12 cellular contexts compared by ENCODE assay signal in the genomic region with DNA sequence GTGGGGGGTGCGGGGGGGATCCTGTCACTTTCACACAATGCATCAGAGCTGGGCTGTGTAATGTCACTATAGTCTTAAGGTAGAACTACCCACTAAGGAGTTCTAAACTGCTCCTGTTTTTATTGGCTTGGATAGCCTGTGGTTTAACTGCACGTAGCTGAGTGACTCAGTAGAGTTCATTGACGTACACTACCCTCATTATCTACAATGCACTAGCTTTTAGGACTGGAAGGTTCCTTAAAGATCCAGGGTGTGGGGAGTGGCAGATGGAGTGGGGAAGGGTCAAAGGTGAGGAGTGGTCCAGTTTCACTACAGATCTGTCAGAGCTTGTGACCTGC.
DNase-seq lines count a peak whose midpoint lies in the region; ATAC-seq and TF ChIP-seq lines count a peak whose summit lies in the region.
"Had no signal": no experiment of that assay in that cellular context is flagged by ENCODE, and none has a peak within 500 bp of the region (broad histone marks: within the 10 kb centered on the region; RNA-seq: fewer than 3 reads in every experiment).

No MANE protein-coding gene starts in this region.

- H3K36me3 Mint-ChIP-seq in mesothelial cell of epicardium, result no peaks in the 10 kb centered on the region

- no peak for TF ChIP-seq CTCF in mesothelial cell of epicardium (IDR thresholded peaks at IDR 0.05; ENCODE audit: unreplicated experiment)

- DNase-seq in EH (ENCODE audit: low read depth) (peak; percentile 96), NCI-H226 (peak; percentile 82), dermis blood vessel endothelial cell (peak; percentile 72), myocyte (ENCODE audit: low read depth) (peak; percentile 31), posterior cingulate gyrus (no peak), GOT3 (lab: John Stamatoyannopoulos, UW) (no peak), mesothelial cell of epicardium (ENCODE audit: low spot score in 2 of 2, unreplicated experiment in 2 of 2) (no peak)
- DNase-seq in stimulated activated naive CD8-positive, alpha-beta T cell treated with anti-CD3 and anti-CD28 coated beads, Interleukin-15, Interleukin-2, amounts not matched to agents 100 U/mL and 50 U/mL, for 24 hours, result no peak
- DNase-seq: activated CD4-positive, alpha-beta T cell treated with anti-CD3 and anti-CD28 coated beads for 36 hours; activated naive CD4-positive, alpha-beta T cell treated with anti-CD3 and anti-CD28 coated beads for 36 hours; right lobe of liver had no signal

- no peaks in the 10 kb centered on the region for H3K9me3 Mint-ChIP-seq in mesothelial cell of epicardium
- H3K9me3 Mint-ChIP-seq: activated naive CD4-positive, alpha-beta T cell treated with anti-CD3 and anti-CD28 coated beads for 36 hours had no signal

- H3K4me1 Mint-ChIP-seq in mesothelial cell of epicardium, result no peaks in the 10 kb centered on the region
- H3K4me1 Mint-ChIP-seq: activated CD4-positive, alpha-beta T cell treated with anti-CD3 and anti-CD28 coated beads for 36 hours had no signal

- H3K27ac Mint-ChIP-seq in mesothelial cell of epicardium, result no peak overlapping the region
- H3K27ac Mint-ChIP-seq: activated CD4-positive, alpha-beta T cell treated with anti-CD3 and anti-CD28 coated beads for 36 hours; activated naive CD4-positive, alpha-beta T cell treated with anti-CD3 and anti-CD28 coated beads for 36 hours had no signal

- H3K27me3 Mint-ChIP-seq in mesothelial cell of epicardium (ENCODE audit: low read depth), result no peaks in the 10 kb centered on the region

- intact Hi-C loops in posterior cingulate gyrus (cut with DNase I), result no loop called here

- no peak overlapping the region for H3K4me3 Mint-ChIP-seq in mesothelial cell of epicardium
- H3K4me3 Mint-ChIP-seq: activated CD4-positive, alpha-beta T cell treated with anti-CD3 and anti-CD28 coated beads for 36 hours; activated naive CD4-positive, alpha-beta T cell treated with anti-CD3 and anti-CD28 coated beads for 36 hours had no signal

- ATAC-seq in stimulated activated naive CD8-positive, alpha-beta T cell treated with anti-CD3 and anti-CD28 coated beads, Interleukin-15, Interleukin-2, amounts not matched to agents 100 U/mL and 50 U/mL, for 24 hours, result no peak
- ATAC-seq: activated CD4-positive, alpha-beta T cell treated with anti-CD3 and anti-CD28 coated beads for 36 hours; Panc1; right lobe of liver had no signal

Comparison
In these comparisons a context has a peak if more than half of its experiments do, and no peak if none do; other contexts are left out.
1. DNase-seq: peak in EH (single experiment), NCI-H226 (single experiment), dermis blood vessel endothelial cell (single experiment) and myocyte (single experiment); none in stimulated activated naive CD8-positive, alpha-beta T cell treated with anti-CD3 and anti-CD28 coated beads, Interleukin-15, Interleukin-2, amounts not matched to agents 100 U/mL and 50 U/mL, for 24 hours (single experiment), posterior cingulate gyrus (0 of 10), GOT3 (single experiment) and mesothelial cell of epicardium (0 of 2).